In the genomic region with DNA sequence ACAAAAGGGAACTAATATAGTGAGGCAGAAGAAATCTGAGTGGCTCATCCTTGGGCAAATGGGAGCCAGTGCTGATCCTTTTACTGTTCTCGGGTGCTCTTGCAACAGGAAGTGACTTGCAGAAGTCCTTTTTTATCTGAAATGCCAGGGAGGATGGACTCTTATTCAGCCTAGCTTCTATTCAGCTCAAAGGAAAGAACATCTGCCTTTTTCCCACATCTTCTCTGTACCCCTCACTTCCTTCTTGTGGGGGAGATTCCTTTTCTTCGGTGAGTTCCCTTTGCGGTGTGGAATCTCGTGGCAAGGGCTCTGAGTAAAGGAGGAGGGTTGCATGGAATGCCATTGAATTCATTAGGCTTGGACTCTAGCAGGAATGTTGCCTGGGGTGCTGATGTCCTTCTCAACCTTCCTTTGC, we compare ENCODE assay signal across 11 cellular contexts.
DNase-seq lines count a peak whose midpoint lies in the region; ATAC-seq and TF ChIP-seq lines count a peak whose summit lies in the region.
"Had no signal": no experiment of that assay in that cellular context is flagged by ENCODE, and none has a peak within 500 bp of the region (broad histone marks: within the 10 kb centered on the region; RNA-seq: fewer than 3 reads in every experiment).

No MANE protein-coding gene starts in this region.

- peaks cover 0 to 3% (median 0%) of the 10 kb centered on the region in 7 donors for H3K9me3 Mint-ChIP-seq in CD14-positive monocyte

- peak overlapping the region; percentile 67 to 86 for H3K4me3 Mint-ChIP-seq in CD14-positive monocyte
- H3K4me3 Mint-ChIP-seq: activated CD8-positive, alpha-beta T cell treated with anti-CD3 and anti-CD28 coated beads, Interleukin-2, amount 10 ng/mL, durations not matched to agents 7 days and 5 days had no signal

- H3K4me3 ChIP-seq in foreskin fibroblast (ENCODE audit: low read depth in 1 of 2, low read length in 2 of 2) (no peak overlapping the region), parathyroid adenoma (ENCODE audit: low read depth, low read length) (no peak overlapping the region), brain microvascular endothelial cell (ENCODE audit: low read depth, low read length) (no peak overlapping the region)
- H3K4me3 ChIP-seq: Peyer's patch had no signal

- peak overlapping the region; percentile 89 to 97 (median 95) for H3K27ac Mint-ChIP-seq in CD14-positive monocyte
- H3K27ac Mint-ChIP-seq: activated CD8-positive, alpha-beta T cell treated with anti-CD3 and anti-CD28 coated beads, Interleukin-2, amount 10 ng/mL, durations not matched to agents 7 days and 5 days had no signal

- H3K9me3 ChIP-seq in parathyroid adenoma (ENCODE audit: control insufficient read depth, low read length): no peaks in the 10 kb centered on the region
- H3K9me3 ChIP-seq: Peyer's patch had no signal

- no peak for ATAC-seq in GM21423 (IDR thresholded peaks at IDR 0.05; ENCODE audit: unreplicated experiment)
- no peak for ATAC-seq in HG03571 (IDR thresholded peaks at IDR 0.05; ENCODE audit: unreplicated experiment)
- ATAC-seq: activated CD8-positive, alpha-beta T cell treated with anti-CD3 and anti-CD28 coated beads, Interleukin-2, amount 10 ng/mL, durations not matched to agents 7 days and 5 days had no signal

- peaks cover 60% of the 10 kb centered on the region for H3K79me2 ChIP-seq in parathyroid adenoma

- no peaks in the 10 kb centered on the region for H3K27me3 ChIP-seq in parathyroid adenoma (ENCODE audit: control insufficient read depth, insufficient read depth, low read length)
- no peaks in the 10 kb centered on the region for H3K27me3 ChIP-seq in brain microvascular endothelial cell (replicated peaks)
- H3K27me3 ChIP-seq: Peyer's patch had no signal

- peaks cover 2 to 6% of the 10 kb centered on the region in 2 donors for H3K36me3 Mint-ChIP-seq in CD14-positive monocyte

- TF ChIP-seq CTCF in CD14-positive monocyte (IDR thresholded peaks at IDR 0.05): no peak
- no peak for TF ChIP-seq CTCF in RWPE1 (conservative IDR thresholded peaks at IDR 0.05; ENCODE audit: low read depth)
- no peak for TF ChIP-seq CTCF in foreskin fibroblast (IDR thresholded peaks at IDR 0.05; ENCODE audit: low read depth, low read length)
- no peak for TF ChIP-seq CTCF in parathyroid adenoma (IDR thresholded peaks at IDR 0.05)
- TF ChIP-seq CTCF in brain microvascular endothelial cell (IDR thresholded peaks at IDR 0.05; ENCODE audit: low read depth, low read length, missing control alignments): no peak

- H3K36me3 ChIP-seq in parathyroid adenoma (ENCODE audit: control insufficient read depth, insufficient read depth, low read length) (no peaks in the 10 kb centered on the region), brain microvascular endothelial cell (replicated peaks) (no peaks in the 10 kb centered on the region)

- no peak overlapping the region for H3K9ac ChIP-seq in parathyroid adenoma

- DNase-seq in CD14-positive monocyte (ENCODE audit: low spot score) (peak; percentile 69), RWPE1 (ENCODE audit: low spot score) (no peak), foreskin fibroblast (peak; percentile 50 to 63), HK-2 (ENCODE audit: unreplicated experiment) (no peak), brain microvascular endothelial cell (no peak)
- DNase-seq: activated CD8-positive, alpha-beta T cell treated with anti-CD3 and anti-CD28 coated beads, Interleukin-2, amount 10 ng/mL, durations not matched to agents 7 days and 5 days; Karpas-422 had no signal

- peaks cover 11% of the 10 kb centered on the region for H3K4me1 ChIP-seq in parathyroid adenoma

- H3K27ac ChIP-seq in RWPE1: peak overlapping the region; percentile 30; the same call in 1 of the 2 replicates
- H3K27ac ChIP-seq in parathyroid adenoma: peak overlapping the region; percentile 32
- H3K27ac ChIP-seq in brain microvascular endothelial cell: no peak overlapping the region

- intact Hi-C loops in CD14-positive monocyte (cut with micrococcal nuclease): loop anchor here in 1 of 2 donors (10.0 kb wide), 1 partner anchor 51 kb away; no protein-coding TSS in a partner anchor

- in situ Hi-C loops in brain microvascular endothelial cell (cut with HindIII; ENCODE audit: low pct_ligation_motif_present, low sequenced_read_pairs): no loop called here

- CTCF ChIA-PET in RWPE1 (lab: Yijun Ruan, JAX): no interaction called here

- no peak overlapping the region for H2AFZ ChIP-seq in parathyroid adenoma

- peaks cover 76% of the 10 kb centered on the region for H3K4me1 Mint-ChIP-seq in CD14-positive monocyte

- POLR2A ChIA-PET in RWPE1 (lab: Yijun Ruan, JAX; ENCODE audit: low non-redundant PET): no interaction called here

- H3K27me3 Mint-ChIP-seq in CD14-positive monocyte (ENCODE audit: low read depth in 3 of 3): peaks cover 0 to 2% (median 0%) of the 10 kb centered on the region in 3 donors

- no peak overlapping the region for H3K4me2 ChIP-seq in parathyroid adenoma (ENCODE audit: low read length)

Comparison
In these comparisons a context has a peak if more than half of its experiments do, and no peak if none do; other contexts are left out.
1. DNase-seq: peak in CD14-positive monocyte (single experiment) and foreskin fibroblast (2 of 2); none in RWPE1 (single experiment), HK-2 (single experiment) and brain microvascular endothelial cell (single experiment).